29 cellular contexts compared by ENCODE assay signal in genomic region chr5:84433461-84433860, GRCh38. TPM values are rescaled to one million over a fixed set of nuclear protein-coding genes. Genes with fewer than 3 reads are reported as not detected.
DNase-seq lines count a peak whose midpoint lies in the region; ATAC-seq, FAIRE-seq and TF ChIP-seq lines count a peak whose summit lies in the region.
"Had no signal": no experiment of that assay in that cellular context is flagged by ENCODE, and none has a peak within 500 bp of the region (broad histone marks: within the 10 kb centered on the region; RNA-seq: fewer than 3 reads in every experiment).

No MANE protein-coding gene starts in this region.

- no peak overlapping the region for H3K4me3 ChIP-seq in brain microvascular endothelial cell (ENCODE audit: low read depth, low read length)
- H3K4me3 ChIP-seq: dorsolateral prefrontal cortex, HAP-1, right lobe of liver, transverse colon had no signal

- no peak for TF ChIP-seq CTCF in brain microvascular endothelial cell (IDR thresholded peaks at IDR 0.05; ENCODE audit: low read depth, low read length, missing control alignments)

- no peaks in the 10 kb centered on the region for H3K27me3 ChIP-seq in brain microvascular endothelial cell (replicated peaks)
- H3K27me3 ChIP-seq: dorsolateral prefrontal cortex, right lobe of liver, transverse colon had no signal

- H3K36me3 ChIP-seq in brain microvascular endothelial cell (replicated peaks), result no peaks in the 10 kb centered on the region
- H3K36me3 ChIP-seq: HAP-1, right lobe of liver, transverse colon had no signal

- no peak for FAIRE-seq in GM19239 (lab: Jason Lieb, UNC)
- FAIRE-seq: HepG2 had no signal

- no peak overlapping the region for H3K27ac ChIP-seq in brain microvascular endothelial cell
- H3K27ac ChIP-seq: HL-60, right lobe of liver, transverse colon had no signal

- DNase-seq in A172 (ENCODE audit: low spot score) (peak; percentile 21), LHCN-M2 (ENCODE audit: low read depth) (peak; percentile 51), brain microvascular endothelial cell (peak; percentile 53), iris pigment epithelial cell (ENCODE audit: low read depth) (peak; percentile 66), GM19239 (ENCODE audit: insufficient read length, low spot score) (no peak)
- no peak for DNase-seq in stimulated activated CD4-positive, alpha-beta T cell treated with anti-CD3 and anti-CD28 coated beads, Interleukin-4, amount 100 ng/mL, for 24 hours
- DNase-seq: 8988T; activated CD4-positive, alpha-beta T cell treated with anti-CD3 and anti-CD28 coated beads, Interleukin-2, amount 50 U/mL, for 1 hour; activated naive CD4-positive, alpha-beta T cell treated with anti-CD3 and anti-CD28 coated beads, Interleukin-2, amount 10 ng/mL, durations not matched to agents 7 days and 5 days; central memory CD4-positive, alpha-beta T cell; DMS153; dorsolateral prefrontal cortex; hippocampal formation; left ventricle myocardium superior; NCI-H1105; NCI-H2029 treated with DMSO at 0.1 percent for 48 hours; NCI-H2227 treated with DMSO at 0.1 percent for 48 hours; NCI-H774; nephron progenitor cell; right lobe of liver; stimulated activated CD8-positive, alpha-beta memory T cell treated with anti-CD3 and anti-CD28 coated beads, Interleukin-4, amount 100 ng/mL, for 48 hours; transverse colon had no signal

- in situ Hi-C loops in brain microvascular endothelial cell (cut with HindIII; ENCODE audit: low pct_ligation_motif_present, low sequenced_read_pairs), result no loop called here

- ATAC-seq in GM21447 (IDR thresholded peaks at IDR 0.05; ENCODE audit: unreplicated experiment) (no peak), HG03135 (IDR thresholded peaks at IDR 0.05; ENCODE audit: unreplicated experiment) (no peak)
- ATAC-seq: HepG2, left ventricle myocardium superior, right lobe of liver, WTC11 had no signal

RNA-seq across cellular contexts. Expression of gene EDIL3, which starts 48.8 kb away (rescaled TPM):
- 56.5 and 75.7 TPM in 2 replicates for total RNA-seq in A172 (2014; rRNA removed; shearing (Covaris generic))
- 56.0 and 58.7 TPM in 2 replicates for total RNA-seq in LHCN-M2 (2014; rRNA removed)
- 110 TPM for polyA plus RNA-seq in LHCN-M2 (2012)
- total RNA-seq: activated T-helper 1 cell treated with anti-CD3 and anti-CD28 coated beads, Interleukin-12 subunit alpha, Interleukin-12 subunit beta, Interleukin-2, Interleukin-4 antibody, amounts not matched to agents 30 ng/mL and 10 ng/mL and 1 ng/mL, durations not matched to agents 14 hours and 24 hours and 36 hours; HepG2 had no signal

Comparison
In these comparisons a context has a peak if more than half of its experiments do, and no peak if none do; other contexts are left out.
1. DNase-seq: peak in A172 (single experiment), LHCN-M2 (single experiment), brain microvascular endothelial cell (single experiment) and iris pigment epithelial cell (single experiment); none in stimulated activated CD4-positive, alpha-beta T cell treated with anti-CD3 and anti-CD28 coated beads, Interleukin-4, amount 100 ng/mL, for 24 hours (single experiment) and GM19239 (single experiment).